Comparison of ENCODE assay signal across 23 cellular contexts in the genomic region with DNA sequence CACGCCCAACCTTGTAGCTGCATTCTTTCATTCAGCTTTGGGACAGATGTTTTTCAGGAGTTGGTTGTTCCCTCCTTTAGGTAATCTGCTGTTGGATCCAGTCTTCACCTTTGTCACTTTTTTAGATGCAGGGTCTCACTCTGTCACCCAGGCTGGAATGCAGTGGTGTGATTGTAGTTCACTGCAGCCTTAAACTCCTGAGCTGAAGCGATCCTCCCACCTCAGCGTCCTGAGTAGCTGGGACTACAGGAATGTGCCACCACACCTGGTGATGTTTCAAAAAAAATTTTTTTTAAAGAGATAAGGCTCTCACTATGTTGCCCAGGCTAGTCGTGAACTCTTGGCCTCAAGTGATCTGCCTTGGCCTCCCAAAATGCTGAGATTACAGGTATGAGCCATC.
"Had no signal": no experiment of that assay in that cellular context is flagged by ENCODE, and none has a peak within 500 bp of the region (broad histone marks: within the 10 kb centered on the region; RNA-seq: fewer than 3 reads in every experiment).

No MANE protein-coding gene starts in this region.

- H3K4me3 ChIP-seq: colonic mucosa, coronary artery, dorsolateral prefrontal cortex, esophagus muscularis mucosa, esophagus squamous epithelium, gastrocnemius medialis, gastroesophageal sphincter, heart left ventricle, heart right ventricle had no signal

- H3K36me3 ChIP-seq: colonic mucosa, esophagus muscularis mucosa, esophagus squamous epithelium, gastrocnemius medialis, gastroesophageal sphincter, heart left ventricle, heart right ventricle had no signal

- H3K4me1 ChIP-seq: colonic mucosa, esophagus muscularis mucosa, foreskin keratinocyte, gastrocnemius medialis, gastroesophageal sphincter, heart left ventricle, heart right ventricle had no signal

- H3K27me3 ChIP-seq: colonic mucosa, dorsolateral prefrontal cortex, esophagus muscularis mucosa, esophagus squamous epithelium, foreskin keratinocyte, gastrocnemius medialis, gastroesophageal sphincter, heart left ventricle, heart right ventricle had no signal

- H3K9me3 ChIP-seq: colonic mucosa, esophagus muscularis mucosa, esophagus squamous epithelium, gastrocnemius medialis, gastroesophageal sphincter, heart left ventricle, heart right ventricle had no signal

- DNase-seq: colonic mucosa; cortex of kidney; dermis blood vessel endothelial cell; dorsolateral prefrontal cortex; effector CD4-positive, alpha-beta T cell; effector CD8-positive, alpha-beta T cell; effector memory CD4-positive, alpha-beta T cell; effector memory CD8-positive, alpha-beta T cell; endodermal cell; erythroblast; esophagus squamous epithelium; foreskin fibroblast; foreskin keratinocyte; foreskin melanocyte; gastrocnemius medialis; glutamatergic neuron; head of caudate nucleus; heart left ventricle; heart right ventricle had no signal

- H3K27ac ChIP-seq: colonic mucosa, coronary artery, dorsolateral prefrontal cortex, epithelial cell of prostate, esophagus muscularis mucosa, esophagus squamous epithelium, foreskin keratinocyte, gastrocnemius medialis, gastroesophageal sphincter, heart left ventricle, heart right ventricle had no signal
